Comparison of ENCODE assay signal across 2 cellular contexts in genomic region chr2:30516166-30516565, GRCh38.
TF ChIP-seq lines count a peak whose summit lies in the region.

No MANE protein-coding gene starts in this region.

TF ChIP-seq in GM23338, 12 proteins besides CTCF, POLR2A, EP300 and RAD21:
- TF ChIP-seq ZNF462 (CRISPR knock-in tag; IDR thresholded peaks at IDR 0.05) (no peak), CREB1 (CRISPR knock-in tag; IDR thresholded peaks at IDR 0.05; ENCODE audit: low read depth) (no peak)
- TF ChIP-seq, protein P1, sequence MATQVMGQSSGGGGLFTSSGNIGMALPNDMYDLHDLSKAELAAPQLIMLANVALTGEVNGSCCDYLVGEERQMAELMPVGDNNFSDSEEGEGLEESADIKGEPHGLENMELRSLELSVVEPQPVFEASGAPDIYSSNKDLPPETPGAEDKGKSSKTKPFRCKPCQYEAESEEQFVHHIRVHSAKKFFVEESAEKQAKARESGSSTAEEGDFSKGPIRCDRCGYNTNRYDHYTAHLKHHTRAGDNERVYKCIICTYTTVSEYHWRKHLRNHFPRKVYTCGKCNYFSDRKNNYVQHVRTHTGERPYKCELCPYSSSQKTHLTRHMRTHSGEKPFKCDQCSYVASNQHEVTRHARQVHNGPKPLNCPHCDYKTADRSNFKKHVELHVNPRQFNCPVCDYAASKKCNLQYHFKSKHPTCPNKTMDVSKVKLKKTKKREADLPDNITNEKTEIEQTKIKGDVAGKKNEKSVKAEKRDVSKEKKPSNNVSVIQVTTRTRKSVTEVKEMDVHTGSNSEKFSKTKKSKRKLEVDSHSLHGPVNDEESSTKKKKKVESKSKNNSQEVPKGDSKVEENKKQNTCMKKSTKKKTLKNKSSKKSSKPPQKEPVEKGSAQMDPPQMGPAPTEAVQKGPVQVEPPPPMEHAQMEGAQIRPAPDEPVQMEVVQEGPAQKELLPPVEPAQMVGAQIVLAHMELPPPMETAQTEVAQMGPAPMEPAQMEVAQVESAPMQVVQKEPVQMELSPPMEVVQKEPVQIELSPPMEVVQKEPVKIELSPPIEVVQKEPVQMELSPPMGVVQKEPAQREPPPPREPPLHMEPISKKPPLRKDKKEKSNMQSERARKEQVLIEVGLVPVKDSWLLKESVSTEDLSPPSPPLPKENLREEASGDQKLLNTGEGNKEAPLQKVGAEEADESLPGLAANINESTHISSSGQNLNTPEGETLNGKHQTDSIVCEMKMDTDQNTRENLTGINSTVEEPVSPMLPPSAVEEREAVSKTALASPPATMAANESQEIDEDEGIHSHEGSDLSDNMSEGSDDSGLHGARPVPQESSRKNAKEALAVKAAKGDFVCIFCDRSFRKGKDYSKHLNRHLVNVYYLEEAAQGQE (IDR thresholded peaks at IDR 0.05; ENCODE audit: unreplicated experiment), result no peak
TF ChIP-seq in GM23338: peak in this region for 0.

TF ChIP-seq in IMR-90, 13 proteins besides CTCF, POLR2A, EP300 and RAD21:
- TF ChIP-seq SMC3 (IDR thresholded peaks at IDR 0.05; ENCODE audit: low read depth, low read length) (no peak), MXI1 (IDR thresholded peaks at IDR 0.05; ENCODE audit: borderline replicate concordance, low read depth, low read length) (no peak), NFE2L2 (IDR thresholded peaks at IDR 0.05; ENCODE audit: low read depth, low read length) (no peak)
